In the genomic region with DNA sequence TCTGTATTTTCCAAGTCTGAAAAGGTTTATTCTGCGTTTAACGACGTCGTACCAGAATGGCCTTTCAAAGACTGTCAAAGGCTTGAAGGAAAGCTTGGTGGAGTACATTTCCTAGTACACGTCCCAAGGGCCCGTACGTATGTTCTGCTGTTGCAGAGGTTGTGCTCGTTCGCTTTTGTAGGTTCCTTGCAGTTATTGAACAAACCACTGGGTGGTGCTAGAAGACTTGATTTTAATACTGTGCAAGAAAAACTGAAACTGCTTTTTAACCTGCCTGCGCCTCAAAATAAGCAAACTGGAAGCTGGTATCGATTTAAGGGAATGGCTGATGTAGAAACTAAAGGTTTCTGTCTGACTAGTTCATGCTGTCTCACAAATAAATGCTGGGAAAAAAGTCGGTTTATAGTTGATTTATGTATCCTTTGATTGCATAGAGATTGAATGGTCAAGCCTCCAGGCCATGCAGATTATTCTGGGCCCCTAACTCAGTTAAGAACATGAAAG, we compare ENCODE assay signal across 8 cellular contexts. TPM values are rescaled to one million over a fixed set of nuclear protein-coding genes. Genes with fewer than 3 reads are reported as not detected.
DNase-seq lines count a peak whose midpoint lies in the region; ATAC-seq and TF ChIP-seq lines count a peak whose summit lies in the region.

No MANE protein-coding gene starts in this region.

- 0 out of 2 replicates have a peak, but pooled peaks cover 5% of the 10 kb centered on the region for H3F3A ChIP-seq in SU-DHL-6 (ENCODE audit: insufficient read depth)

- no peak overlapping the region for H3K4me2 ChIP-seq in SU-DHL-6 (ENCODE audit: low read depth, low read length, poor library complexity, severe bottlenecking)

- H3K9ac ChIP-seq in SU-DHL-6 (ENCODE audit: low read length) (no peak overlapping the region), rectal smooth muscle tissue (ENCODE audit: low read length) (peak overlapping the region; percentile 34)

- H3K27me3 ChIP-seq in SU-DHL-6 (ENCODE audit: low read length) (no peaks in the 10 kb centered on the region), heart left ventricle (no peaks in the 10 kb centered on the region), rectal smooth muscle tissue (ENCODE audit: control insufficient read depth, insufficient read depth, low read length) (no peaks in the 10 kb centered on the region)

- H3K9me2 ChIP-seq in SU-DHL-6 (replicated peaks; ENCODE audit: insufficient read depth, low read length), result no peaks in the 10 kb centered on the region

- H3K4me3 ChIP-seq in SU-DHL-6 (ENCODE audit: insufficient read depth, low read length, poor library complexity, severe bottlenecking) (no peak overlapping the region), heart left ventricle (no peak overlapping the region), rectal smooth muscle tissue (ENCODE audit: low read length) (no peak overlapping the region)

- TF ChIP-seq CTCF in SU-DHL-6 (IDR thresholded peaks at IDR 0.05; ENCODE audit: insufficient read depth, low read length, poor library complexity, severe bottlenecking) (peak; percentile 61), heart left ventricle (IDR thresholded peaks at IDR 0.05) (peak; percentile 75 to 90 (median 84))

- no peak overlapping the region for H2AFZ ChIP-seq in SU-DHL-6 (ENCODE audit: low read depth, low read length, severe bottlenecking)

- 9 to 13% (median 11%) methylated on average over 12 of the region's 12 CpGs for WGBS in heart left ventricle, 4 donors

- DNase-seq in DMS 273 treated with DMSO at 0.1 percent for 48 hours (lab: John Stamatoyannopoulos, UW) (peak; percentile 82), NCI-H1105 (lab: John Stamatoyannopoulos, UW) (peak; percentile 19), amniotic epithelial cell (ENCODE audit: low read depth) (peak; percentile 90), heart left ventricle (peak in 3 of 5 donors; percentile 46 to 62 (median 60))

- peak; percentile 67 for ATAC-seq in GM21717 (IDR thresholded peaks at IDR 0.05; ENCODE audit: unreplicated experiment)
- peak in 3 of 4 donors; percentile 75 to 82 (median 78) for ATAC-seq in heart left ventricle
- ATAC-seq in GM18517 (IDR thresholded peaks at IDR 0.05; ENCODE audit: unreplicated experiment), result no peak

- H3K9me3 ChIP-seq in SU-DHL-6 (ENCODE audit: insufficient read depth, low read length) (no peaks in the 10 kb centered on the region), heart left ventricle (no peaks in the 10 kb centered on the region)

- H3K27ac ChIP-seq in SU-DHL-6 (ENCODE audit: low read depth, low read length) (no peak overlapping the region), heart left ventricle (peak overlapping the region in 1 of 12 donors; percentile 54), rectal smooth muscle tissue (ENCODE audit: low read depth, low read length) (no peak overlapping the region)

- H3K36me3 ChIP-seq in SU-DHL-6 (ENCODE audit: low read length) (no peaks in the 10 kb centered on the region), heart left ventricle (peaks cover 0 to 12% (median 0%) of the 10 kb centered on the region in 9 donors), rectal smooth muscle tissue (ENCODE audit: control insufficient read depth, insufficient read depth, low read length) (no peaks in the 10 kb centered on the region)

- H3K79me2 ChIP-seq in SU-DHL-6 (ENCODE audit: insufficient read depth, low read length), result peaks cover 89% of the 10 kb centered on the region

- H4K20me1 ChIP-seq in SU-DHL-6 (ENCODE audit: low read depth, low read length), result peaks cover 19% of the 10 kb centered on the region; the same call in 1 of the 2 replicates

- no peak for TF ChIP-seq POLR2A in heart left ventricle (IDR thresholded peaks at IDR 0.05)

- H3K4me1 ChIP-seq in heart left ventricle (peaks cover 0 to 66% (median 16%) of the 10 kb centered on the region in 12 donors), rectal smooth muscle tissue (ENCODE audit: control insufficient read depth, insufficient read depth, low read length) (peaks cover 25% of the 10 kb centered on the region)

- intact Hi-C loops in heart left ventricle (cut with DNase I), result loop anchor here (1.0 to 10.0 kb wide), 8 partner anchors 70 to 330 kb away; no protein-coding TSS in a partner anchor

RNA-seq across cellular contexts. Expression of a gene that starts 54.6 kb away (rescaled TPM):
- 10 to 100 TPM; 57.3 to 73.5 (median 62.9) TPM for total RNA-seq in heart left ventricle
- polyA plus RNA-seq in heart left ventricle, result 10 to 100 TPM; 17.8 to 46.8 TPM

Comparison
In these comparisons a context has a peak if more than half of its experiments do, and no peak if none do; other contexts are left out.
1. DNase-seq: peak in every context shown above with its lines; median percentile 90 in amniotic epithelial cell; 82 in DMS 273 treated with DMSO at 0.1 percent for 48 hours; 60 in heart left ventricle; 19 in NCI-H1105.